ENCODE assay signal across 9 cellular contexts in the genomic region with DNA sequence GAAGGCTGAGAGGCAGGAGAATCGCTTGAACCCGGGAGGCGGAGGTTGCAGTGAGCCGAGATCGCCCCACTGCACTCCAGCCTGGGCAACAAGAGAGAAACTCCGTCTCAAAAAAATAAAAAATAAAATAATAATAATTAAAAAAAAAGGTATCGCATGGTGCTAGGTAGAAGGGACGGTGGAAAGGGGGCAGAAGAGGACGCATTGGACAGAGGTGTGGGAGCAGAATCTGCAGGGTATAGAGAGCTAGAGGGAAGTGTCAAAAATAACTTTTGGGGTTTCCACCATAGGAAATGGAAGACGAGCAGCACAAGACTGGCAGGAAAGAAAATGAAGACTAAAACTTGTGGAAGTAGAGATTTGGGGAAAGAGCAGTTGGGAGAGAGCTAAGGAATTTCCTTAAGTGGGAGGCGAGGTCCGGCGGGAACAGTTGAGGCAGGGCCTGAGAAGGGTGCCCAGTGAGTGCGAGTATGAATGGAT. TPM values are rescaled to one million over a fixed set of nuclear protein-coding genes. Genes with fewer than 3 reads are reported as not detected.
A peak's percentile ranks its signal among the peaks of the same experiment; 100 is the strongest.
DNase-seq lines count a peak whose midpoint lies in the region; ATAC-seq and TF ChIP-seq lines count a peak whose summit lies in the region.
"Had no signal": no experiment of that assay in that cellular context is flagged by ENCODE, and none has a peak within 500 bp of the region (broad histone marks: within the 10 kb centered on the region; RNA-seq: fewer than 3 reads in every experiment).

No MANE protein-coding gene starts in this region.

- H3K4me1 ChIP-seq in H9 (ENCODE audit: insufficient read depth, low read length) (no peaks in the 10 kb centered on the region), psoas muscle (peaks cover 42% of the 10 kb centered on the region)

- no peak overlapping the region for H4K5ac ChIP-seq in H9 (ENCODE audit: insufficient read length, low read depth, low read length)

- no peaks in the 10 kb centered on the region for H3K9me2 ChIP-seq in SU-DHL-6 (replicated peaks; ENCODE audit: insufficient read depth, low read length)

- no peak overlapping the region for H3K14ac ChIP-seq in H9 (ENCODE audit: insufficient read depth, low read length)

- peak in 2 of 4 donors; percentile 2 to 12 for ATAC-seq in psoas muscle
- ATAC-seq in HG03354 (IDR thresholded peaks at IDR 0.05; ENCODE audit: poor library complexity, severe bottlenecking, unreplicated experiment): no peak
- ATAC-seq in GM21390 (IDR thresholded peaks at IDR 0.05; ENCODE audit: unreplicated experiment): no peak

- DNase-seq in H9: no peak
- DNase-seq in fibroblast of the aortic adventitia (ENCODE audit: low read depth): no peak
- no peak for DNase-seq in psoas muscle
- no peak for DNase-seq in NCI-H1417 treated with DMSO at 0.1 percent for 48 hours (lab: John Stamatoyannopoulos, UW)
- DNase-seq in stimulated activated CD4-positive, alpha-beta T cell treated with anti-CD3 and anti-CD28 coated beads, Interleukin-4, amount 100 ng/mL, for 1 hour: no peak

- peak overlapping the region; percentile 84 to 87 for H3K4me3 Mint-ChIP-seq in H9

- no peak overlapping the region for H2BK20ac ChIP-seq in H9 (ENCODE audit: low read depth, low read length, poor library complexity, severe bottlenecking)

- no peak overlapping the region for H3K18ac ChIP-seq in H9 (ENCODE audit: insufficient read length, low read depth, low read length)

- H2AFZ ChIP-seq in H9 (ENCODE audit: low read length): peak overlapping the region; percentile 89
- peak overlapping the region; percentile 97 for H2AFZ ChIP-seq in SU-DHL-6 (ENCODE audit: low read depth, low read length, severe bottlenecking)

- no peak overlapping the region for H3K27ac ChIP-seq in H9 (ENCODE audit: insufficient read length, low read depth, low read length)
- no peak overlapping the region for H3K27ac ChIP-seq in SU-DHL-6 (ENCODE audit: low read depth, low read length)
- H3K27ac ChIP-seq in psoas muscle: peak overlapping the region; percentile 99

- H3K79me2 ChIP-seq in H9 (ENCODE audit: insufficient read depth, low read length) (peaks cover 29% of the 10 kb centered on the region; the same call in 1 of the 2 replicates), SU-DHL-6 (ENCODE audit: insufficient read depth, low read length) (peaks cover 44% of the 10 kb centered on the region)

- no peak overlapping the region for H4K91ac ChIP-seq in H9 (ENCODE audit: insufficient read length, low read depth, low read length)

- peak overlapping the region; percentile 16 to 88 (median 27); a peak in 5 of 7 replicates for H3K27ac Mint-ChIP-seq in H9

- H2BK15ac ChIP-seq in H9 (ENCODE audit: low read depth, low read length): no peak overlapping the region

- peaks cover 12% of the 10 kb centered on the region for H3K79me1 ChIP-seq in H9 (ENCODE audit: insufficient read depth, low read depth, low read length, poor library complexity, severe bottlenecking)

- H3K23me2 ChIP-seq in H9 (ENCODE audit: insufficient read length, low read depth, low read length, poor library complexity, severe bottlenecking): peaks cover 12% of the 10 kb centered on the region

- peaks cover 9% of the 10 kb centered on the region for H3K27me3 Mint-ChIP-seq in H9 (ENCODE audit: low read depth)

- H3K9ac ChIP-seq in H9 (ENCODE audit: extremely low read depth, insufficient read length, low read length): peak overlapping the region; percentile 9
- peak overlapping the region; percentile 84 for H3K9ac ChIP-seq in SU-DHL-6 (ENCODE audit: low read length)

- H3K9me3 Mint-ChIP-seq in H9: no peaks in the 10 kb centered on the region

- no peak for TF ChIP-seq CTCF in H9 (conservative IDR thresholded peaks at IDR 0.05)
- no peak for TF ChIP-seq CTCF in SU-DHL-6 (IDR thresholded peaks at IDR 0.05; ENCODE audit: insufficient read depth, low read length, poor library complexity, severe bottlenecking)
- TF ChIP-seq CTCF in fibroblast of the aortic adventitia (IDR thresholded peaks at IDR 0.05; ENCODE audit: insufficient read depth, low read length): no peak
- TF ChIP-seq CTCF in psoas muscle (IDR thresholded peaks at IDR 0.05): no peak

- peak overlapping the region; percentile 74 for H3K4me3 ChIP-seq in SU-DHL-6 (ENCODE audit: insufficient read depth, low read length, poor library complexity, severe bottlenecking)
- H3K4me3 ChIP-seq in fibroblast of the aortic adventitia (ENCODE audit: low read depth, low read length): peak overlapping the region; percentile 92
- H3K4me3 ChIP-seq in psoas muscle: peak overlapping the region; percentile 92

- intact Hi-C loops in psoas muscle (cut with DNase I): no loop called here

- H3K56ac ChIP-seq in H9 (ENCODE audit: insufficient read length, low read depth, low read length): no peak overlapping the region

- peaks cover 32 to 33% of the 10 kb centered on the region in 2 experiments for H3K4me1 Mint-ChIP-seq in H9

- H4K8ac ChIP-seq in H9 (replicated peaks; ENCODE audit: insufficient read length, low read depth, low read length): no peak overlapping the region

- no peak overlapping the region for H2BK5ac ChIP-seq in H9 (ENCODE audit: insufficient read length, low read length)

- H3K4ac ChIP-seq in H9 (ENCODE audit: low read depth, low read length): no peak overlapping the region

- H3F3A ChIP-seq in SU-DHL-6 (ENCODE audit: insufficient read depth): no peaks in the 10 kb centered on the region

- H3K27me3 ChIP-seq in H9 (ENCODE audit: insufficient read depth, low read length) (no peaks in the 10 kb centered on the region), SU-DHL-6 (ENCODE audit: low read length) (no peaks in the 10 kb centered on the region), psoas muscle (ENCODE audit: insufficient read depth in 3 of 3, low read length in 2 of 3) (peaks cover 0 to 16% (median 5%) of the 10 kb centered on the region in 3 donors)

- no peak overlapping the region for H3K23ac ChIP-seq in H9 (ENCODE audit: insufficient read length, low read depth, low read length)

- H3K36me3 Mint-ChIP-seq in H9 (ENCODE audit: insufficient read depth in 1 of 3, low read depth in 3 of 3): no peaks in the 10 kb centered on the region

- H4K20me1 ChIP-seq in H9 (ENCODE audit: control insufficient read depth, insufficient read depth, insufficient read length) (no peaks in the 10 kb centered on the region), SU-DHL-6 (ENCODE audit: low read depth, low read length) (peaks cover 3% of the 10 kb centered on the region; the same call in 1 of the 2 replicates)

- H2BK120ac ChIP-seq in H9 (ENCODE audit: low read depth, low read length, poor library complexity, severe bottlenecking): no peak overlapping the region

- H3K4me2 ChIP-seq in H9 (ENCODE audit: insufficient read depth, insufficient read length, low read length) (peak overlapping the region; percentile 96), SU-DHL-6 (ENCODE audit: low read depth, low read length, poor library complexity, severe bottlenecking) (peak overlapping the region; percentile 77)

- H2AK5ac ChIP-seq in H9 (ENCODE audit: insufficient read length, low read length): no peak overlapping the region

- H3K36me3 ChIP-seq in SU-DHL-6 (ENCODE audit: low read length) (no peaks in the 10 kb centered on the region), psoas muscle (ENCODE audit: insufficient read depth in 1 of 2, low read depth in 1 of 2) (no peaks in the 10 kb centered on the region)

- H2BK12ac ChIP-seq in H9 (ENCODE audit: insufficient read length, low read depth, low read length): no peak overlapping the region

- H3K9me3 ChIP-seq in H9 (ENCODE audit: control insufficient read depth, low read depth, low read length) (no peaks in the 10 kb centered on the region), SU-DHL-6 (ENCODE audit: insufficient read depth, low read length) (no peaks in the 10 kb centered on the region), psoas muscle (no peaks in the 10 kb centered on the region)

- no CpG with 5 or more reads among the region's 14 CpGs for WGBS in H9 (ENCODE audit: extremely low coverage, insufficient read length, low lambda C conversion rate)
- 2 to 3% (median 3%) methylated on average over 14 of the region's 14 CpGs for WGBS in psoas muscle, 3 donors

- H3T11ph ChIP-seq in H9 (ENCODE audit: low read length): no peak overlapping the region

RNA-seq across cellular contexts. Expression of gene MKRN2, which starts 0.6 kb away (rescaled TPM):
- total RNA-seq in H9 (2021): 17.1 and 18.1 TPM in 2 replicates
- total RNA-seq in fibroblast of the aortic adventitia (ENCODE audit: low replicate concordance): 28.8 and 41.4 TPM in 2 replicates
- 10 to 100 TPM; 17.2 to 35.5 (median 23.6) TPM for total RNA-seq in psoas muscle
- polyA plus RNA-seq in psoas muscle: 10 to 100 TPM; 17.5 to 21.2 (median 18.6) TPM

RNA-seq across cellular contexts. Expression of gene MKRN2OS, which starts 11.0 kb away (rescaled TPM):
- total RNA-seq in H9 (2021) (0.31 and 0.44 TPM in 2 replicates), fibroblast of the aortic adventitia (ENCODE audit: low replicate concordance) (not detected in 2 replicates), psoas muscle (1 to 10 TPM in 1 of 4 donors, under 1 TPM in 1, not detected in 2; 0.93 to 1.5 TPM)
- polyA plus RNA-seq in psoas muscle: under 1 TPM; 0.16 to 0.48 (median 0.38) TPM
- total RNA-seq: T-helper 2 cell treated with Interferon-gamma antibody and Interleukin-4, amounts not matched to agents 100 ng/mL and 5 ng/mL, for 36 hours had no signal
